In genomic region chr16:57282510-57283213, GRCh38 we compare ENCODE assay signal across 14 cellular contexts. TPM values are rescaled to one million over a fixed set of nuclear protein-coding genes. Genes with fewer than 3 reads are reported as not detected.
A peak's percentile ranks its signal among the peaks of the same experiment; 100 is the strongest.
DNase-seq lines count a peak whose midpoint lies in the region; ATAC-seq and TF ChIP-seq lines count a peak whose summit lies in the region.
"Had no signal": no experiment of that assay in that cellular context is flagged by ENCODE, and none has a peak within 500 bp of the region (broad histone marks: within the 10 kb centered on the region; RNA-seq: fewer than 3 reads in every experiment).

No MANE protein-coding gene starts in this region.

- POLR2A ChIA-PET in CD8-positive, alpha-beta T cell (lab: Charles Lee) = no interaction called here

- no peak for ATAC-seq in CD8-positive, alpha-beta T cell

- H3K4me1 ChIP-seq in CD8-positive, alpha-beta T cell (ENCODE audit: insufficient read depth, low read length) = peaks cover 29% of the 10 kb centered on the region
- H3K4me1 ChIP-seq in stomach (peaks cover 15 to 63% (median 55%) of the 10 kb centered on the region in 4 donors), colonic mucosa (peaks cover 6% of the 10 kb centered on the region)
- H3K4me1 ChIP-seq: parathyroid adenoma had no signal

- no peak overlapping the region for H3K27ac Mint-ChIP-seq in CD8-positive, alpha-beta T cell
- H3K27ac Mint-ChIP-seq in activated T-helper 1 cell treated with anti-CD3 and anti-CD28 coated beads, Interleukin-12 subunit alpha, Interleukin-12 subunit beta, Interleukin-2, Interleukin-4 antibody, amounts not matched to agents 30 ng/mL and 10 ng/mL and 1 ng/mL, durations not matched to agents 14 hours and 24 hours and 36 hours = no peak overlapping the region
- H3K27ac Mint-ChIP-seq: H9 had no signal

- WGBS in stomach, 5 donors = 27 to 57% (median 38%) methylated on average over 8 of the region's 8 CpGs

- intact Hi-C loops in CD8-positive, alpha-beta T cell (cut with DNase I, micrococcal nuclease) = loop anchor here in 1 of 2 experiments (5.0 kb wide), 1 partner anchor 35 kb away; the partner anchor contains the start of gene ARL2BP
- intact Hi-C loops in activated T-helper 1 cell treated with anti-CD3 and anti-CD28 coated beads, Interleukin-12 subunit alpha, Interleukin-12 subunit beta, Interleukin-2, Interleukin-4 antibody, amounts not matched to agents 30 ng/mL and 10 ng/mL and 1 ng/mL, durations not matched to agents 14 hours and 24 hours and 36 hours (cut with micrococcal nuclease) = no loop called here
- intact Hi-C loops in stomach (cut with DNase I; ENCODE audit: low total_unique reads) = no loop called here
- intact Hi-C loops in colonic mucosa (cut with DNase I) = no loop called here

- no peak for DNase-seq in CD8-positive, alpha-beta T cell
- DNase-seq in activated T-helper 1 cell treated with anti-CD3 and anti-CD28 coated beads, Interleukin-12 subunit alpha, Interleukin-12 subunit beta, Interleukin-2, Interleukin-4 antibody, amounts not matched to agents 30 ng/mL and 10 ng/mL and 1 ng/mL, durations not matched to agents 14 hours and 24 hours and 36 hours (ENCODE audit: low spot score) = no peak
- DNase-seq in stomach (no peak), mucosa of gallbladder (ENCODE audit: low spot score) (no peak), colonic mucosa (no peak), islet precursor cell (no peak), kidney tubule cell (ENCODE audit: low spot score) (no peak)
- DNase-seq: activated CD8-positive, alpha-beta memory T cell treated with anti-CD3 and anti-CD28 coated beads for 24 hours; DMS53; H9; stimulated activated naive CD4-positive, alpha-beta T cell; T-helper 1 cell had no signal

- peaks cover 37% of the 10 kb centered on the region for H3K4me1 Mint-ChIP-seq in CD8-positive, alpha-beta T cell (ENCODE audit: low read depth)
- peaks cover 11% of the 10 kb centered on the region for H3K4me1 Mint-ChIP-seq in activated T-helper 1 cell treated with anti-CD3 and anti-CD28 coated beads, Interleukin-12 subunit alpha, Interleukin-12 subunit beta, Interleukin-2, Interleukin-4 antibody, amounts not matched to agents 30 ng/mL and 10 ng/mL and 1 ng/mL, durations not matched to agents 14 hours and 24 hours and 36 hours (ENCODE audit: low read depth)

- H3K9me3 Mint-ChIP-seq in CD8-positive, alpha-beta T cell = no peaks in the 10 kb centered on the region
- H3K9me3 Mint-ChIP-seq in activated T-helper 1 cell treated with anti-CD3 and anti-CD28 coated beads, Interleukin-12 subunit alpha, Interleukin-12 subunit beta, Interleukin-2, Interleukin-4 antibody, amounts not matched to agents 30 ng/mL and 10 ng/mL and 1 ng/mL, durations not matched to agents 14 hours and 24 hours and 36 hours = no peaks in the 10 kb centered on the region

- no peak overlapping the region for H3K27ac ChIP-seq in CD8-positive, alpha-beta T cell (ENCODE audit: low read depth, low read length)
- H3K27ac ChIP-seq in layer of hippocampus (ENCODE audit: low read depth, low read length) (peak overlapping the region; percentile 96), stomach (peak overlapping the region; percentile 84 to 90 (median 89)), colonic mucosa (no peak overlapping the region)
- H3K27ac ChIP-seq: parathyroid adenoma had no signal

- no peaks in the 10 kb centered on the region for H3K36me3 ChIP-seq in CD8-positive, alpha-beta T cell (ENCODE audit: insufficient read depth, low read length)
- H3K36me3 ChIP-seq in stomach = no peaks in the 10 kb centered on the region
- no peaks in the 10 kb centered on the region for H3K36me3 ChIP-seq in colonic mucosa

- H3K4me3 Mint-ChIP-seq in CD8-positive, alpha-beta T cell = peak overlapping the region; percentile 77
- peak overlapping the region; percentile 13 for H3K4me3 Mint-ChIP-seq in activated T-helper 1 cell treated with anti-CD3 and anti-CD28 coated beads, Interleukin-12 subunit alpha, Interleukin-12 subunit beta, Interleukin-2, Interleukin-4 antibody, amounts not matched to agents 30 ng/mL and 10 ng/mL and 1 ng/mL, durations not matched to agents 14 hours and 24 hours and 36 hours

- no peak for TF ChIP-seq EP300 in stomach (IDR thresholded peaks at IDR 0.05)

- H3K27me3 Mint-ChIP-seq in CD8-positive, alpha-beta T cell (ENCODE audit: low read depth) = peaks cover 3% of the 10 kb centered on the region
- peaks cover 45% of the 10 kb centered on the region for H3K27me3 Mint-ChIP-seq in activated T-helper 1 cell treated with anti-CD3 and anti-CD28 coated beads, Interleukin-12 subunit alpha, Interleukin-12 subunit beta, Interleukin-2, Interleukin-4 antibody, amounts not matched to agents 30 ng/mL and 10 ng/mL and 1 ng/mL, durations not matched to agents 14 hours and 24 hours and 36 hours (ENCODE audit: insufficient read depth)

- H3K4me3 ChIP-seq in CD8-positive, alpha-beta T cell (ENCODE audit: low read depth, low read length) = no peak overlapping the region
- H3K4me3 ChIP-seq in stomach (peak overlapping the region; percentile 59 to 80 (median 70)), colonic mucosa (no peak overlapping the region)

- H3K9ac ChIP-seq in colonic mucosa (ENCODE audit: low read depth in 2 of 2, low read length in 2 of 2) = no peak overlapping the region
- H3K9ac ChIP-seq: parathyroid adenoma had no signal

- CTCF ChIA-PET in CD8-positive, alpha-beta T cell (lab: Charles Lee) = interaction anchor here (0.7 to 1.3 kb wide), 2 partner anchors 15 to 135 kb away, joined by 3 read pairs; no protein-coding TSS in a partner anchor

- no peak for TF ChIP-seq CTCF in CD8-positive, alpha-beta T cell (IDR thresholded peaks at IDR 0.05)
- TF ChIP-seq CTCF in stomach (IDR thresholded peaks at IDR 0.05) = no peak
- no peak for TF ChIP-seq CTCF in colonic mucosa (IDR thresholded peaks at IDR 0.05)

- H3K9me3 ChIP-seq in CD8-positive, alpha-beta T cell (ENCODE audit: low read length) = no peaks in the 10 kb centered on the region
- no peaks in the 10 kb centered on the region for H3K9me3 ChIP-seq in stomach
- H3K9me3 ChIP-seq in colonic mucosa = no peaks in the 10 kb centered on the region

- TF ChIP-seq POLR2A in stomach (IDR thresholded peaks at IDR 0.05) = no peak

- no peaks in the 10 kb centered on the region for H3K36me3 Mint-ChIP-seq in CD8-positive, alpha-beta T cell
- H3K36me3 Mint-ChIP-seq in activated T-helper 1 cell treated with anti-CD3 and anti-CD28 coated beads, Interleukin-12 subunit alpha, Interleukin-12 subunit beta, Interleukin-2, Interleukin-4 antibody, amounts not matched to agents 30 ng/mL and 10 ng/mL and 1 ng/mL, durations not matched to agents 14 hours and 24 hours and 36 hours (ENCODE audit: low read depth) = no peaks in the 10 kb centered on the region

- no peaks in the 10 kb centered on the region for H3K27me3 ChIP-seq in CD8-positive, alpha-beta T cell (ENCODE audit: insufficient read depth, low read length)
- H3K27me3 ChIP-seq in layer of hippocampus (ENCODE audit: control insufficient read depth, insufficient read depth, low read length) (no peaks in the 10 kb centered on the region), stomach (peaks cover 0 to 29% (median 13%) of the 10 kb centered on the region in 3 donors), colonic mucosa (no peaks in the 10 kb centered on the region)

RNA-seq across cellular contexts. Expression of gene PLLP, which starts 1.8 kb away (rescaled TPM):
- 1 to 10 TPM in 1 of 2 experiments, under 1 TPM in 1; 0.47 to 1.1 TPM for total RNA-seq in CD8-positive, alpha-beta T cell
- total RNA-seq in activated T-helper 1 cell treated with anti-CD3 and anti-CD28 coated beads, Interleukin-12 subunit alpha, Interleukin-12 subunit beta, Interleukin-2, Interleukin-4 antibody, amounts not matched to agents 30 ng/mL and 10 ng/mL and 1 ng/mL, durations not matched to agents 14 hours and 24 hours and 36 hours = 0.26 TPM in 1 of 2 replicates, not detected in the other
- total RNA-seq in stomach (100 to 1,000 TPM in 2 of 5 donors, 10 to 100 TPM in 3; 27.4 to 190 (median 59.1) TPM), mucosa of gallbladder (206 TPM), colonic mucosa (10 to 100 TPM; 11.6 to 16.7 TPM)
- polyA plus RNA-seq in stomach = 10 to 100 TPM; 39.0 to 46.6 (median 43.7) TPM

RNA-seq across cellular contexts. Expression of gene ARL2BP, which starts 37.6 kb away (rescaled TPM):
- total RNA-seq in CD8-positive, alpha-beta T cell = 10 to 100 TPM; 32.8 to 35.2 TPM
- 29.1 and 29.7 TPM in 2 replicates for total RNA-seq in activated T-helper 1 cell treated with anti-CD3 and anti-CD28 coated beads, Interleukin-12 subunit alpha, Interleukin-12 subunit beta, Interleukin-2, Interleukin-4 antibody, amounts not matched to agents 30 ng/mL and 10 ng/mL and 1 ng/mL, durations not matched to agents 14 hours and 24 hours and 36 hours
- total RNA-seq in stomach (10 to 100 TPM; 15.6 to 61.6 (median 46.7) TPM), mucosa of gallbladder (46.4 TPM), colonic mucosa (10 to 100 TPM; 28.6 to 32.7 TPM)
- 10 to 100 TPM; 24.0 to 46.6 (median 39.8) TPM for polyA plus RNA-seq in stomach

Comparison
In these comparisons a context has a peak if more than half of its experiments do, and no peak if none do; other contexts are left out.
1. H3K27ac ChIP-seq: peak in layer of hippocampus (single experiment) and stomach (5 of 5); none in CD8-positive, alpha-beta T cell (single experiment) and colonic mucosa (single experiment).
2. H3K4me3 ChIP-seq: peak in stomach (4 of 4); none in CD8-positive, alpha-beta T cell (single experiment) and colonic mucosa (single experiment).
3. RNA of gene PLLP, which starts 1.8 kb away (total RNA-seq): 206 TPM in mucosa of gallbladder (single experiment), 27.4 to 190 TPM in stomach and 11.6 to 16.7 TPM in colonic mucosa; 0.47 to 1.1 TPM in CD8-positive, alpha-beta T cell and 0.26 TPM in activated T-helper 1 cell treated with anti-CD3 and anti-CD28 coated beads, Interleukin-12 subunit alpha, Interleukin-12 subunit beta, Interleukin-2, Interleukin-4 antibody, amounts not matched to agents 30 ng/mL and 10 ng/mL and 1 ng/mL, durations not matched to agents 14 hours and 24 hours and 36 hours; every median in the first group is over 4 times any median in the second.